8 cellular contexts compared by ENCODE assay signal in genomic region chr10:116787893-116788665, GRCh38. TPM values are rescaled to one million over a fixed set of nuclear protein-coding genes. Genes with fewer than 3 reads are reported as not detected.
DNase-seq lines count a peak whose midpoint lies in the region; ATAC-seq and TF ChIP-seq lines count a peak whose summit lies in the region.

No MANE protein-coding gene starts in this region.

- H2AFZ ChIP-seq in DND-41 (ENCODE audit: low read depth, low read length): no peak overlapping the region

- H3K9ac ChIP-seq in DND-41 (ENCODE audit: low read depth, low read length): no peak overlapping the region

- ATAC-seq in DND-41 (ENCODE audit: insufficient read depth, low read depth) (peak; percentile 96), GM21576 (IDR thresholded peaks at IDR 0.05; ENCODE audit: unreplicated experiment) (peak; percentile 86), upper lobe of right lung (peak; percentile 89)
- ATAC-seq in activated naive CD4-positive, alpha-beta T cell treated with anti-CD3 and anti-CD28 coated beads, Interleukin-2, amount 50 U/mL, for 72 hours: peak; percentile 75 to 78

- DNase-seq in DND-41 (peak; percentile 80), KG1 (lab: John Stamatoyannopoulos, UW) (peak; percentile 20), SKM-1 treated with dmso at 0.1 percent for 144 hours (lab: John Stamatoyannopoulos, UW; ENCODE audit: unreplicated experiment) (peak; percentile 40), cardiac muscle cell (ENCODE audit: low read depth in 1 of 2, low spot score in 1 of 2) (peak; percentile 82 to 86), posterior vena cava (ENCODE audit: low spot score) (peak; percentile 95), upper lobe of right lung (peak; percentile 84)
- DNase-seq in activated naive CD4-positive, alpha-beta T cell treated with anti-CD3 and anti-CD28 coated beads, Interleukin-2, amount 50 U/mL, for 72 hours (ENCODE audit: low spot score in 2 of 2): peak; percentile 62 to 78

- TF ChIP-seq CTCF in DND-41 (IDR thresholded peaks at IDR 0.05; ENCODE audit: borderline replicate concordance, extremely low read depth, low read length, poor library complexity, severe bottlenecking) (peak; percentile 94), cardiac muscle cell (IDR thresholded peaks at IDR 0.05; ENCODE audit: low read depth, low read length) (peak; percentile 97), upper lobe of right lung (IDR thresholded peaks at IDR 0.05) (peak; percentile 100)

- H3K4me1 ChIP-seq in DND-41 (ENCODE audit: insufficient read depth, low read length): peaks cover 6% of the 10 kb centered on the region
- no peaks in the 10 kb centered on the region for H3K4me1 ChIP-seq in cardiac muscle cell (ENCODE audit: low read depth)
- no peaks in the 10 kb centered on the region for H3K4me1 ChIP-seq in upper lobe of right lung

- no peaks in the 10 kb centered on the region for H4K20me1 ChIP-seq in DND-41 (ENCODE audit: insufficient read depth, low read length)

- H3K4me3 ChIP-seq in DND-41 (ENCODE audit: low read depth in 1 of 2, low read length in 2 of 2) (no peak overlapping the region), cardiac muscle cell (no peak overlapping the region), upper lobe of right lung (peak overlapping the region; percentile 23)

- H3K27ac Mint-ChIP-seq in activated naive CD4-positive, alpha-beta T cell treated with anti-CD3 and anti-CD28 coated beads, Interleukin-2, amount 50 U/mL, for 72 hours: no peak overlapping the region

- H3K9me3 ChIP-seq in DND-41 (ENCODE audit: insufficient read depth, low read length, severe bottlenecking) (no peaks in the 10 kb centered on the region), cardiac muscle cell (ENCODE audit: low read depth) (no peaks in the 10 kb centered on the region), upper lobe of right lung (no peaks in the 10 kb centered on the region)

- H3K27ac ChIP-seq in DND-41 (ENCODE audit: low read length): no peak overlapping the region
- no peak overlapping the region for H3K27ac ChIP-seq in cardiac muscle cell
- H3K27ac ChIP-seq in upper lobe of right lung: no peak overlapping the region

- no peaks in the 10 kb centered on the region for H3K79me2 ChIP-seq in DND-41 (ENCODE audit: insufficient read depth, low read length)

- no peaks in the 10 kb centered on the region for H3K9me3 Mint-ChIP-seq in activated naive CD4-positive, alpha-beta T cell treated with anti-CD3 and anti-CD28 coated beads, Interleukin-2, amount 50 U/mL, for 72 hours

- intact Hi-C loops in posterior vena cava (cut with DNase I): loop anchor here (1.0 to 2.0 kb wide), 2 partner anchors 104 to 105 kb away; no protein-coding TSS in a partner anchor
- intact Hi-C loops in upper lobe of right lung (cut with DNase I): no loop called here

- H3K36me3 Mint-ChIP-seq in activated naive CD4-positive, alpha-beta T cell treated with anti-CD3 and anti-CD28 coated beads, Interleukin-2, amount 50 U/mL, for 72 hours: no peaks in the 10 kb centered on the region

- peak overlapping the region; percentile 46; the same call in 1 of the 2 replicates for H3K4me2 ChIP-seq in DND-41 (ENCODE audit: insufficient read depth, low read length)

- H3K36me3 ChIP-seq in DND-41 (ENCODE audit: insufficient read depth, low read length): no peaks in the 10 kb centered on the region
- no peaks in the 10 kb centered on the region for H3K36me3 ChIP-seq in cardiac muscle cell
- H3K36me3 ChIP-seq in upper lobe of right lung: no peaks in the 10 kb centered on the region

- H3K27me3 ChIP-seq in DND-41 (ENCODE audit: insufficient read depth, low read length, poor library complexity) (peaks cover 5% of the 10 kb centered on the region), cardiac muscle cell (peaks cover 2% of the 10 kb centered on the region), upper lobe of right lung (peaks cover 12% of the 10 kb centered on the region)

RNA-seq across cellular contexts. Expression of gene HSPA12A, which starts 45.7 kb away (rescaled TPM):
- under 1 TPM in 1 of 2 donors, not detected in 1; 0.39 TPM for total RNA-seq in activated naive CD4-positive, alpha-beta T cell treated with anti-CD3 and anti-CD28 coated beads, Interleukin-2, amount 50 U/mL, for 72 hours
- total RNA-seq in cardiac muscle cell (6.4 and 9.6 TPM in 2 replicates), posterior vena cava (10 to 100 TPM; 20.5 to 20.8 TPM), upper lobe of right lung (7.4 TPM)
- 7.2 and 8.3 TPM in 2 replicates for polyA plus RNA-seq in cardiac muscle cell

Comparison
In these comparisons a context has a peak if more than half of its experiments do, and no peak if none do; other contexts are left out.
1. DNase-seq: peak in every context shown above with its lines; median percentile 95 in posterior vena cava; 84 in cardiac muscle cell; 84 in upper lobe of right lung; 80 in DND-41; 70 in activated naive CD4-positive, alpha-beta T cell treated with anti-CD3 and anti-CD28 coated beads, Interleukin-2, amount 50 U/mL, for 72 hours; 40 in SKM-1 treated with dmso at 0.1 percent for 144 hours; 20 in KG1.